ENCODE assay signal across 20 cellular contexts in genomic region chr6:131331146-131331545, GRCh38.
"Had no signal": no experiment of that assay in that cellular context is flagged by ENCODE, and none has a peak within 500 bp of the region (broad histone marks: within the 10 kb centered on the region; RNA-seq: fewer than 3 reads in every experiment).

No MANE protein-coding gene starts in this region.

- H3K9ac ChIP-seq: neural progenitor cell had no signal

- H3K36me3 Mint-ChIP-seq: activated naive CD4-positive, alpha-beta T cell treated with anti-CD3 and anti-CD28 coated beads, Interleukin-2, amount 10 ng/mL, durations not matched to agents 7 days and 5 days; neural progenitor cell had no signal

- H3K27ac Mint-ChIP-seq: activated naive CD4-positive, alpha-beta T cell treated with anti-CD3 and anti-CD28 coated beads, Interleukin-2, amount 10 ng/mL, durations not matched to agents 7 days and 5 days; effector memory CD8-positive, alpha-beta T cell; neural progenitor cell had no signal

- H3K27me3 Mint-ChIP-seq: activated naive CD4-positive, alpha-beta T cell treated with anti-CD3 and anti-CD28 coated beads, Interleukin-2, amount 10 ng/mL, durations not matched to agents 7 days and 5 days; effector memory CD8-positive, alpha-beta T cell; naive thymus-derived CD4-positive, alpha-beta T cell had no signal

- H3K27ac ChIP-seq: esophagus squamous epithelium, left ventricle myocardium inferior, neural progenitor cell, psoas muscle, right lobe of liver, testis had no signal

- H3K4me1 ChIP-seq: esophagus squamous epithelium, left ventricle myocardium inferior, neural progenitor cell, psoas muscle, right lobe of liver, testis had no signal

- H3K4me3 Mint-ChIP-seq: activated naive CD4-positive, alpha-beta T cell treated with anti-CD3 and anti-CD28 coated beads, Interleukin-2, amount 10 ng/mL, durations not matched to agents 7 days and 5 days; effector memory CD8-positive, alpha-beta T cell; naive thymus-derived CD4-positive, alpha-beta T cell; neural progenitor cell had no signal

- H3K4me2 ChIP-seq: neural progenitor cell had no signal

- H3K36me3 ChIP-seq: esophagus squamous epithelium, left ventricle myocardium inferior, neural progenitor cell, right lobe of liver had no signal

- H3K9me3 ChIP-seq: esophagus squamous epithelium, left ventricle myocardium inferior, psoas muscle, right lobe of liver, testis had no signal

- H3K4me3 ChIP-seq: esophagus squamous epithelium, left ventricle myocardium inferior, neural progenitor cell, psoas muscle, right lobe of liver, testis had no signal

- DNase-seq: activated CD8-positive, alpha-beta memory T cell treated with anti-CD3 and anti-CD28 coated beads for 24 hours; activated CD8-positive, alpha-beta memory T cell treated with anti-CD3 and anti-CD28 coated beads, Interleukin-2, amount 50 U/mL, for 48 hours; activated effector memory CD4-positive, alpha-beta T cell treated with Interleukin-2 at 50 U/mL for 16 hours; activated naive CD4-positive, alpha-beta T cell treated with anti-CD3 and anti-CD28 coated beads, Interleukin-2, amount 10 ng/mL, durations not matched to agents 7 days and 5 days; activated T-cell treated with anti-CD3 and anti-CD28 coated beads, Interleukin-2, amount 50 U/mL, for 48 hours; effector memory CD8-positive, alpha-beta T cell; esophagus squamous epithelium; hippocampal formation; left ventricle myocardium inferior; mesenchymal stem cell; naive thymus-derived CD4-positive, alpha-beta T cell; psoas muscle; right lobe of liver; small intestine; stimulated activated CD4-positive, alpha-beta T cell treated with anti-CD3 and anti-CD28 coated beads, Interleukin-15, amount 100 ng/mL, for 24 hours; stimulated activated CD4-positive, alpha-beta T cell treated with anti-CD3 and anti-CD28 coated beads, Interleukin-2, amount 100 ng/mL, for 48 hours; T1000; testis had no signal

- ATAC-seq: activated CD4-positive, CD25-positive, alpha-beta regulatory T cell treated with anti-CD3 and anti-CD28 coated beads, Interleukin-2, amount 50 U/mL, for 24 hours; effector memory CD8-positive, alpha-beta T cell; naive thymus-derived CD4-positive, alpha-beta T cell; psoas muscle; right lobe of liver had no signal

- H3K9me3 Mint-ChIP-seq: activated naive CD4-positive, alpha-beta T cell treated with anti-CD3 and anti-CD28 coated beads, Interleukin-2, amount 10 ng/mL, durations not matched to agents 7 days and 5 days; effector memory CD8-positive, alpha-beta T cell; naive thymus-derived CD4-positive, alpha-beta T cell; neural progenitor cell had no signal

- H2AFZ ChIP-seq: neural progenitor cell had no signal

- H3K4me1 Mint-ChIP-seq: activated naive CD4-positive, alpha-beta T cell treated with anti-CD3 and anti-CD28 coated beads, Interleukin-2, amount 10 ng/mL, durations not matched to agents 7 days and 5 days had no signal

- H3K27me3 ChIP-seq: esophagus squamous epithelium, neural progenitor cell, right lobe of liver, testis had no signal
